In the genomic region with DNA sequence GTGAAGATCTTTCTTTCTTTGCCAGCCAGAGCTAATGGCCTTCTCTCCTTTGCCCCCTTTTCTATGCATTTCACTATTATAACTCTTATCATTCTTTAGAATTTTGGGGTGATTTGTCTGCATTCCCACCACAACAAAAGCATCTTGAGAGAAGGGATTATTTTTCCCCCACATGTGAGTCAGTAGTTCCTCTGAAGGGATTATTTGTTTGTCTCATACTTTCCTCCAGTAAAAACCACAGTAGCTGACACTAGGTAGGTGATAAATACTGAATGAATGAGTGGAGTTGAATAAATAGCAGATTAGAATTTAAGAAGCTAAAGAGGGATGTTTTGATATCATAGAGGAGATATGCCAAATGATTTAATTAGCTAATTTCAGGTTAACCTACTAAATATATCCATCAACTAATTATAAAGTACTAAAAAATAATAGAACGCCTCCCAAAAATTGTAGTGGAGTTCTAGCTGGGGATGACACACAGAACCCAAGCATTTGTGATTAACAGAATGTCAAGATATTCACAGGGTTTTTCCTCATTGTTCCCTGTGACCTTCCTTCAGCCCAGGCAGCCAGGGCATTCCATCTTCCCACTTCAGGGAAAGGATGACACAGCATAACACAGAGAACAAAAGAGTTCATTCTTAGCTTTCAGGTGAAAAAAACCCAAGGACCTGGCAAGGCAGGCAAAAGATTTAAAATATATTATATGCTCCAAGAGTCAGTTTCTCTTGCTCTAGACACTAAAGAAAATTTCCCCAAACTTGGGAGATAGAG, we compare ENCODE assay signal across 15 cellular contexts. TPM values are rescaled to one million over a fixed set of nuclear protein-coding genes. Genes with fewer than 3 reads are reported as not detected.
A peak's percentile ranks its signal among the peaks of the same experiment; 100 is the strongest.
DNase-seq lines count a peak whose midpoint lies in the region; ATAC-seq and TF ChIP-seq lines count a peak whose summit lies in the region.
"Had no signal": no experiment of that assay in that cellular context is flagged by ENCODE, and none has a peak within 500 bp of the region (broad histone marks: within the 10 kb centered on the region; RNA-seq: fewer than 3 reads in every experiment).

No MANE protein-coding gene starts in this region.

- H3K27ac ChIP-seq in PC-3 (ENCODE audit: low read length) = peak overlapping the region; percentile 69
- H3K27ac ChIP-seq: pancreas, uterus had no signal

- H3K4me1 Mint-ChIP-seq in activated CD4-positive, alpha-beta T cell treated with anti-CD3 and anti-CD28 coated beads, Interleukin-2, amount 10 ng/mL, durations not matched to agents 24 days and 14 days = peaks cover 45% of the 10 kb centered on the region
- peaks cover 11% of the 10 kb centered on the region for H3K4me1 Mint-ChIP-seq in activated T-helper 17 cell treated with anti-CD3 and anti-CD28 coated beads, Interleukin-2, amount 50 U/mL, for 72 hours

- H3F3A ChIP-seq in PC-3 (ENCODE audit: low read length, unreplicated experiment) = no peaks in the 10 kb centered on the region

- H3K9ac ChIP-seq in PC-3 (ENCODE audit: low read length) = peak overlapping the region; percentile 21; the same call in 1 of the 2 replicates

- no peaks in the 10 kb centered on the region; the same call in 1 of the 2 replicates for H3K79me2 ChIP-seq in PC-3 (ENCODE audit: low read length)

- H4K20me1 ChIP-seq in PC-3 (ENCODE audit: low read length) = no peaks in the 10 kb centered on the region

- no peaks in the 10 kb centered on the region for H3K9me3 ChIP-seq in PC-3 (ENCODE audit: low read length)
- H3K9me3 ChIP-seq: pancreas, uterus had no signal

- peak overlapping the region; percentile 50 for H3K4me3 Mint-ChIP-seq in activated CD4-positive, alpha-beta T cell treated with anti-CD3 and anti-CD28 coated beads, Interleukin-2, amount 10 ng/mL, durations not matched to agents 24 days and 14 days
- H3K4me3 Mint-ChIP-seq in activated T-helper 17 cell treated with anti-CD3 and anti-CD28 coated beads, Interleukin-2, amount 50 U/mL, for 72 hours = no peak overlapping the region

- H3K36me3 Mint-ChIP-seq in activated CD4-positive, alpha-beta T cell treated with anti-CD3 and anti-CD28 coated beads, Interleukin-2, amount 10 ng/mL, durations not matched to agents 24 days and 14 days (ENCODE audit: low read depth) = peaks cover 3% of the 10 kb centered on the region
- H3K36me3 Mint-ChIP-seq in activated T-helper 17 cell treated with anti-CD3 and anti-CD28 coated beads, Interleukin-2, amount 50 U/mL, for 72 hours (ENCODE audit: low read depth) = peaks cover 6% of the 10 kb centered on the region

- POLR2A ChIA-PET in PC-3 (lab: Charles Lee; ENCODE audit: unreplicated experiment) = interaction anchor here (0.6 kb wide), 1 partner anchor 277 kb away, joined by 12 read pairs; no protein-coding TSS in a partner anchor

- no peaks in the 10 kb centered on the region for H3K27me3 ChIP-seq in PC-3 (ENCODE audit: low read length)
- H3K27me3 ChIP-seq: pancreas, uterus had no signal

- ATAC-seq in PC-3 = no peak
- peak; percentile 30 for ATAC-seq in stimulated activated naive CD8-positive, alpha-beta T cell treated with anti-CD3 and anti-CD28 coated beads, Interleukin-15, Interleukin-2, amounts not matched to agents 100 U/mL and 50 U/mL, for 24 hours
- no peak for ATAC-seq in GM18517 (IDR thresholded peaks at IDR 0.05; ENCODE audit: unreplicated experiment)
- no peak for ATAC-seq in activated T-helper 17 cell treated with anti-CD3 and anti-CD28 coated beads, Interleukin-2, amount 50 U/mL, for 72 hours (replicated peaks)
- ATAC-seq: pancreas had no signal

- DNase-seq in activated CD4-positive, alpha-beta T cell treated with anti-CD3 and anti-CD28 coated beads, Interleukin-2, amount 10 ng/mL, durations not matched to agents 24 days and 14 days = no peak
- no peak for DNase-seq in activated CD4-positive, alpha-beta T cell treated with anti-CD3 and anti-CD28 coated beads for 1 hour
- DNase-seq in PC-3 = peak; percentile 48
- peak; percentile 31 to 56 for DNase-seq in foreskin fibroblast
- no peak for DNase-seq in stimulated activated naive CD8-positive, alpha-beta T cell treated with anti-CD3 and anti-CD28 coated beads, Interleukin-15, Interleukin-2, amounts not matched to agents 100 U/mL and 50 U/mL, for 24 hours
- DNase-seq in NOMO-1 treated with dmso at 0.1 percent for 144 hours (lab: John Stamatoyannopoulos, UW; ENCODE audit: unreplicated experiment) = no peak
- DNase-seq: ACHN; foreskin melanocyte; Karpas-422; NCI-H2171 treated with DMSO at 0.1 percent for 48 hours; pancreas; stimulated activated CD8-positive, alpha-beta memory T cell treated with anti-CD3 and anti-CD28 coated beads, Interleukin-4, amount 100 ng/mL, for 48 hours; uterus had no signal

- H3K4me1 ChIP-seq in PC-3 (ENCODE audit: insufficient read depth, low read length) = peaks cover 35% of the 10 kb centered on the region
- H3K4me1 ChIP-seq: uterus had no signal

- CTCF ChIA-PET in PC-3 (lab: Charles Lee) = no interaction called here

- peak overlapping the region; percentile 35 for H2AFZ ChIP-seq in PC-3 (ENCODE audit: low read length)

- peak overlapping the region; percentile 56; the same call in 1 of the 2 replicates for H3K4me2 ChIP-seq in PC-3 (ENCODE audit: low read length)

- no peak overlapping the region for H3K4me3 ChIP-seq in PC-3 (ENCODE audit: low read length)
- H3K4me3 ChIP-seq in foreskin fibroblast (ENCODE audit: low read depth in 1 of 2, low read length in 2 of 2) = no peak overlapping the region
- H3K4me3 ChIP-seq: pancreas, uterus had no signal

- BruUV-seq in PC-3 (replicated peaks; lab: Mats Ljungman, UMichigan) = no TSS peak

- H3K27me3 Mint-ChIP-seq in activated CD4-positive, alpha-beta T cell treated with anti-CD3 and anti-CD28 coated beads, Interleukin-2, amount 10 ng/mL, durations not matched to agents 24 days and 14 days = peaks cover 28% of the 10 kb centered on the region
- peaks cover 34% of the 10 kb centered on the region for H3K27me3 Mint-ChIP-seq in activated T-helper 17 cell treated with anti-CD3 and anti-CD28 coated beads, Interleukin-2, amount 50 U/mL, for 72 hours

- no peaks in the 10 kb centered on the region for H3K9me3 Mint-ChIP-seq in activated CD4-positive, alpha-beta T cell treated with anti-CD3 and anti-CD28 coated beads, Interleukin-2, amount 10 ng/mL, durations not matched to agents 24 days and 14 days
- H3K9me3 Mint-ChIP-seq in activated T-helper 17 cell treated with anti-CD3 and anti-CD28 coated beads, Interleukin-2, amount 50 U/mL, for 72 hours = no peaks in the 10 kb centered on the region

- intact Hi-C loops in activated CD4-positive, alpha-beta T cell treated with anti-CD3 and anti-CD28 coated beads, Interleukin-2, amount 10 ng/mL, durations not matched to agents 24 days and 14 days (cut with micrococcal nuclease) = loop anchor here (1.0 to 5.0 kb wide), 6 partner anchors 51 to 1768 kb away; a partner anchor contains a TSS
- intact Hi-C loops in PC-3 (cut with micrococcal nuclease) = no loop called here

- H3K9me2 ChIP-seq in PC-3 (replicated peaks; ENCODE audit: low read length) = no peaks in the 10 kb centered on the region

- peak overlapping the region; percentile 89 for H3K27ac Mint-ChIP-seq in activated CD4-positive, alpha-beta T cell treated with anti-CD3 and anti-CD28 coated beads, Interleukin-2, amount 10 ng/mL, durations not matched to agents 24 days and 14 days
- H3K27ac Mint-ChIP-seq in activated T-helper 17 cell treated with anti-CD3 and anti-CD28 coated beads, Interleukin-2, amount 50 U/mL, for 72 hours = no peak overlapping the region

- no peaks in the 10 kb centered on the region for H3K36me3 ChIP-seq in PC-3 (ENCODE audit: low read depth, low read length)
- H3K36me3 ChIP-seq: pancreas had no signal

- TF ChIP-seq CTCF in PC-3 (conservative IDR thresholded peaks at IDR 0.05; ENCODE audit: low read depth, low read length) (no peak), foreskin fibroblast (IDR thresholded peaks at IDR 0.05; ENCODE audit: low read depth, low read length) (no peak)

RNA-seq across cellular contexts. Expression of a gene that starts 3.5 kb away (rescaled TPM):
- 72.3 and 77.0 TPM in 2 replicates for total RNA-seq in activated CD4-positive, alpha-beta T cell treated with anti-CD3 and anti-CD28 coated beads, Interleukin-2, amount 10 ng/mL, durations not matched to agents 24 days and 14 days
- 15.1 and 22.3 TPM in 2 replicates for total RNA-seq in PC-3 (2014; rRNA removed)
- total RNA-seq in activated T-helper 17 cell treated with anti-CD3 and anti-CD28 coated beads, Interleukin-2, amount 50 U/mL, for 72 hours = 10 to 100 TPM; 14.7 to 23.7 TPM

RNA-seq across cellular contexts. Expression of a gene that starts 52.2 kb away (rescaled TPM):
- total RNA-seq in activated CD4-positive, alpha-beta T cell treated with anti-CD3 and anti-CD28 coated beads, Interleukin-2, amount 10 ng/mL, durations not matched to agents 24 days and 14 days = 100 and 108 TPM in 2 replicates
- total RNA-seq in PC-3 (2014; rRNA removed) = 37.8 and 46.7 TPM in 2 replicates
- total RNA-seq in activated T-helper 17 cell treated with anti-CD3 and anti-CD28 coated beads, Interleukin-2, amount 50 U/mL, for 72 hours = 100 to 1,000 TPM; 110 to 155 TPM

Comparison
In these comparisons a context has a peak if more than half of its experiments do, and no peak if none do; other contexts are left out.
1. DNase-seq: peak in PC-3 (single experiment) and foreskin fibroblast (2 of 2); none in activated CD4-positive, alpha-beta T cell treated with anti-CD3 and anti-CD28 coated beads, Interleukin-2, amount 10 ng/mL, durations not matched to agents 24 days and 14 days (single experiment), activated CD4-positive, alpha-beta T cell treated with anti-CD3 and anti-CD28 coated beads for 1 hour (single experiment), stimulated activated naive CD8-positive, alpha-beta T cell treated with anti-CD3 and anti-CD28 coated beads, Interleukin-15, Interleukin-2, amounts not matched to agents 100 U/mL and 50 U/mL, for 24 hours (single experiment) and NOMO-1 treated with dmso at 0.1 percent for 144 hours (single experiment).